In genomic region chr4:186144180-186144579, GRCh38 we compare ENCODE assay signal across 1 cellular context.
TF ChIP-seq lines count a peak whose summit lies in the region.

No MANE protein-coding gene starts in this region.

TF ChIP-seq in HepG2, 621 proteins besides CTCF, POLR2A, EP300 and RAD21 (continued from another document):
- TF ChIP-seq ZNF687 (CRISPR knock-in tag; IDR thresholded peaks at IDR 0.05) (peak; percentile 37), FOXA1 (IDR thresholded peaks at IDR 0.05) (no peak), FOXA1 (CRISPR knock-in tag; IDR thresholded peaks at IDR 0.05) (no peak), AGO2 (optimal IDR thresholded peaks at IDR 0.05; ENCODE audit: low read depth, low read length) (no peak), SKI (IDR thresholded peaks at IDR 0.05; ENCODE audit: partially characterized antibody) (no peak), ZNF792 (CRISPR knock-in tag; IDR thresholded peaks at IDR 0.05) (no peak), FOSL1 (CRISPR knock-in tag; IDR thresholded peaks at IDR 0.05; ENCODE audit: borderline replicate concordance) (no peak), PCBP1 (IDR thresholded peaks at IDR 0.05; ENCODE audit: borderline replicate concordance, low read depth, low read length) (no peak), MAX (IDR thresholded peaks at IDR 0.05) (peak; percentile 45; the same call in 1 of the 2 replicates), ZNF343 (CRISPR knock-in tag; IDR thresholded peaks at IDR 0.05) (no peak), MIER3 (CRISPR knock-in tag; IDR thresholded peaks at IDR 0.05; ENCODE audit: borderline replicate concordance) (no peak), ZNF75D (CRISPR knock-in tag; IDR thresholded peaks at IDR 0.05; ENCODE audit: borderline replicate concordance) (no peak), RXRA (CRISPR knock-in tag; IDR thresholded peaks at IDR 0.05) (0 out of 2 replicates have a peak, but pooled peaks have one; percentile 9), MNT (IDR thresholded peaks at IDR 0.05) (0 out of 2 replicates have a peak, but pooled peaks have one; percentile 16), KAT7 (CRISPR knock-in tag; IDR thresholded peaks at IDR 0.05; ENCODE audit: borderline replicate concordance) (no peak), ATAD3A (CRISPR knock-in tag; IDR thresholded peaks at IDR 0.05) (no peak), ZNF598 (CRISPR knock-in tag; IDR thresholded peaks at IDR 0.05; ENCODE audit: borderline replicate concordance) (no peak), ATF5 (CRISPR knock-in tag; IDR thresholded peaks at IDR 0.05; ENCODE audit: low read depth) (no peak)
- TF ChIP-seq, protein P1, sequence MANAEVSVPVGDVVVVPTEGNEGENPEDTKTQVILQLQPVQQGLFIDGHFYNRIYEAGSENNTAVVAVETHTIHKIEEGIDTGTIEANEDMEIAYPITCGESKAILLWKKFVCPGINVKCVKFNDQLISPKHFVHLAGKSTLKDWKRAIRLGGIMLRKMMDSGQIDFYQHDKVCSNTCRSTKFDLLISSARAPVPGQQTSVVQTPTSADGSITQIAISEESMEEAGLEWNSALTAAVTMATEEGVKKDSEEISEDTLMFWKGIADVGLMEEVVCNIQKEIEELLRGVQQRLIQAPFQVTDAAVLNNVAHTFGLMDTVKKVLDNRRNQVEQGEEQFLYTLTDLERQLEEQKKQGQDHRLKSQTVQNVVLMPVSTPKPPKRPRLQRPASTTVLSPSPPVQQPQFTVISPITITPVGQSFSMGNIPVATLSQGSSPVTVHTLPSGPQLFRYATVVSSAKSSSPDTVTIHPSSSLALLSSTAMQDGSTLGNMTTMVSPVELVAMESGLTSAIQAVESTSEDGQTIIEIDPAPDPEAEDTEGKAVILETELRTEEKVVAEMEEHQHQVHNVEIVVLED (CRISPR knock-in tag; IDR thresholded peaks at IDR 0.05; ENCODE audit: borderline replicate concordance), result no peak
- TF ChIP-seq, protein P2, sequence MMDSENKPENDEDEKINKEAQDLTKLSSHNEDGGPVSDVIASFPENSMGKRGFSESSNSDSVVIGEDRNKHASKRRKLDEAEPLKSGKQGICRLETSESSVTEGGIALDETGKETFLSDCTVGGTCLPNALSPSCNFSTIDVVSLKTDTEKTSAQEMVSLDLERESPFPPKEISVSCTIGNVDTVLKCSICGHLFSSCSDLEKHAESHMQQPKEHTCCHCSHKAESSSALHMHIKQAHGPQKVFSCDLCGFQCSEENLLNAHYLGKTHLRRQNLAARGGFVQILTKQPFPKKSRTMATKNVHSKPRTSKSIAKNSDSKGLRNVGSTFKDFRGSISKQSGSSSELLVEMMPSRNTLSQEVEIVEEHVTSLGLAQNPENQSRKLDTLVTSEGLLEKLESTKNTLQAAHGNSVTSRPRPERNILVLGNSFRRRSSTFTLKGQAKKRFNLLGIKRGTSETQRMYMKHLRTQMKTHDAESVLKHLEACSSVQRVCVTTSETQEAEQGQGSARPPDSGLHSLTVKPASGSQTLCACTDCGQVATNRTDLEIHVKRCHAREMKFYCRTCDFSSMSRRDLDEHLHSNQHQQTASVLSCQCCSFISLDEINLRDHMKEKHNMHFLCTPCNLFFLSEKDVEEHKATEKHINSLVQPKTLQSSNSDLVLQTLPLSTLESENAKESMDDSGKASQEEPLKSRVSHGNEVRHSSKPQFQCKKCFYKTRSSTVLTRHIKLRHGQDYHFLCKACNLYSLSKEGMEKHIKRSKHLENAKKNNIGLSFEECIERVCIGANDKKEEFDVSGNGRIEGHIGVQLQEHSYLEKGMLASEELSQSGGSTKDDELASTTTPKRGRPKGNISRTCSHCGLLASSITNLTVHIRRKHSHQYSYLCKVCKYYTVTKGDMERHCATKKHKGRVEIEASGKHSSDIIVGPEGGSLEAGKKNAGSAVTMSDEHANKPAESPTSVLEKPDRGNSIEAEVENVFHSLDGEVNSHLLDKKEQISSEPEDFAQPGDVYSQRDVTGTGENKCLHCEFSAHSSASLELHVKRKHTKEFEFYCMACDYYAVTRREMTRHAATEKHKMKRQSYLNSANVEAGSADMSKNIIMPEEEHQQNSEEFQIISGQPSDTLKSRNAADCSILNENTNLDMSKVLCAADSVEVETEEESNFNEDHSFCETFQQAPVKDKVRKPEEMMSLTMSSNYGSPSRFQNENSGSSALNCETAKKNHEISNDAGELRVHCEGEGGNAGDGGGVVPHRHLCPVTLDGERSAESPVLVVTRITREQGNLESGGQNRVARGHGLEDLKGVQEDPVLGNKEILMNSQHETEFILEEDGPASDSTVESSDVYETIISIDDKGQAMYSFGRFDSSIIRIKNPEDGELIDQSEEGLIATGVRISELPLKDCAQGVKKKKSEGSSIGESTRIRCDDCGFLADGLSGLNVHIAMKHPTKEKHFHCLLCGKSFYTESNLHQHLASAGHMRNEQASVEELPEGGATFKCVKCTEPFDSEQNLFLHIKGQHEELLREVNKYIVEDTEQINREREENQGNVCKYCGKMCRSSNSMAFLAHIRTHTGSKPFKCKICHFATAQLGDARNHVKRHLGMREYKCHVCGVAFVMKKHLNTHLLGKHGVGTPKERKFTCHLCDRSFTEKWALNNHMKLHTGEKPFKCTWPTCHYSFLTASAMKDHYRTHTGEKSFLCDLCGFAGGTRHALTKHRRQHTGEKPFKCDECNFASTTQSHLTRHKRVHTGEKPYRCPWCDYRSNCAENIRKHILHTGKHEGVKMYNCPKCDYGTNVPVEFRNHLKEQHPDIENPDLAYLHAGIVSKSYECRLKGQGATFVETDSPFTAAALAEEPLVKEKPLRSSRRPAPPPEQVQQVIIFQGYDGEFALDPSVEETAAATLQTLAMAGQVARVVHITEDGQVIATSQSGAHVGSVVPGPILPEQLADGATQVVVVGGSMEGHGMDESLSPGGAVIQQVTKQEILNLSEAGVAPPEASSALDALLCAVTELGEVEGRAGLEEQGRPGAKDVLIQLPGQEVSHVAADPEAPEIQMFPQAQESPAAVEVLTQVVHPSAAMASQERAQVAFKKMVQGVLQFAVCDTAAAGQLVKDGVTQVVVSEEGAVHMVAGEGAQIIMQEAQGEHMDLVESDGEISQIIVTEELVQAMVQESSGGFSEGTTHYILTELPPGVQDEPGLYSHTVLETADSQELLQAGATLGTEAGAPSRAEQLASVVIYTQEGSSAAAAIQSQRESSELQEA (CRISPR knock-in tag; IDR thresholded peaks at IDR 0.05; ENCODE audit: not compliant biosample characterization), result no peak
- TF ChIP-seq, protein P3, sequence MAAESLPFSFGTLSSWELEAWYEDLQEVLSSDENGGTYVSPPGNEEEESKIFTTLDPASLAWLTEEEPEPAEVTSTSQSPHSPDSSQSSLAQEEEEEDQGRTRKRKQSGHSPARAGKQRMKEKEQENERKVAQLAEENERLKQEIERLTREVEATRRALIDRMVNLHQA (CRISPR knock-in tag; IDR thresholded peaks at IDR 0.05), result no peak
